13 cellular contexts compared by ENCODE assay signal in the genomic region with DNA sequence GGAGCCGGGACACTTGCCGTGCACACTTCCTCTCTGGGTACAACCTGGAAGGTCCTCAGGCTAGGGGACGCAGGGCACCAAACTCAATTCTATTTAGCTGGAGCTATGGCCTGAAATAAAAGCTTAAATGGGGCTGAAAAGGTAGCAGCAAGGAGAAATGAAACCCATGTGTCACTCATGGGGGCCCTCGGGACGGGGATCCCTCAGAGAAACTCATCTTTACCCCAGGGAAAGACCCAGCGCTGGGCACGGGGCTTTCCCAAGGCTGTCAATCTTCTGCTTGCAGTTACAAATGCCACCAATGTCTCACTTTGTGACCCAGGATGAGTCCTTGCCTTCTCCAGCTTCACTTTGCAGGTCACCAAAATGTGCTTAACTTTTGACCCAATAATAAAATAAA. TPM values are rescaled to one million over a fixed set of nuclear protein-coding genes. Genes with fewer than 3 reads are reported as not detected.
DNase-seq lines count a peak whose midpoint lies in the region; ATAC-seq and TF ChIP-seq lines count a peak whose summit lies in the region.
"Had no signal": no experiment of that assay in that cellular context is flagged by ENCODE, and none has a peak within 500 bp of the region (broad histone marks: within the 10 kb centered on the region; RNA-seq: fewer than 3 reads in every experiment).

No MANE protein-coding gene starts in this region.

- H3K36me3 Mint-ChIP-seq in progenitor cell of endocrine pancreas (ENCODE audit: insufficient read depth), result no peaks in the 10 kb centered on the region

- H3K9ac ChIP-seq in OCI-LY3 (ENCODE audit: low read length), result peak overlapping the region; percentile 68

- ATAC-seq in GM21367 (IDR thresholded peaks at IDR 0.05; ENCODE audit: unreplicated experiment), result peak; percentile 63

- H3K4me3 ChIP-seq in OCI-LY3 (ENCODE audit: low read length), result peak overlapping the region; percentile 72
- no peak overlapping the region for H3K4me3 ChIP-seq in effector memory CD4-positive, alpha-beta T cell (ENCODE audit: insufficient read depth, low read depth, low read length, poor library complexity, severe bottlenecking)
- H3K4me3 ChIP-seq: HAP-1, uterus had no signal

- H2AFZ ChIP-seq in OCI-LY3 (ENCODE audit: low read depth, low read length), result no peak overlapping the region

- peak overlapping the region; percentile 96 for H3K4me2 ChIP-seq in OCI-LY3 (ENCODE audit: low read length)

- H3K27ac ChIP-seq in OCI-LY3 (ENCODE audit: low read length), result peak overlapping the region; percentile 88
- no peak overlapping the region for H3K27ac ChIP-seq in effector memory CD4-positive, alpha-beta T cell (ENCODE audit: insufficient read depth, low read length, poor library complexity, severe bottlenecking)
- H3K27ac ChIP-seq: uterus had no signal

- H3K27ac Mint-ChIP-seq in progenitor cell of endocrine pancreas, result no peak overlapping the region

- H3K79me2 ChIP-seq in OCI-LY3 (ENCODE audit: low read length), result no peaks in the 10 kb centered on the region

- H3K9me3 Mint-ChIP-seq in progenitor cell of endocrine pancreas (ENCODE audit: low read depth), result no peaks in the 10 kb centered on the region

- H3K27me3 ChIP-seq in OCI-LY3 (ENCODE audit: low read depth, low read length), result no peaks in the 10 kb centered on the region
- H3K27me3 ChIP-seq in effector memory CD4-positive, alpha-beta T cell (replicated peaks; ENCODE audit: control insufficient read depth, insufficient read depth, low read length, poor library complexity, severe bottlenecking), result no peaks in the 10 kb centered on the region
- H3K27me3 ChIP-seq: uterus had no signal

- H3K4me1 Mint-ChIP-seq in progenitor cell of endocrine pancreas (ENCODE audit: low read depth), result peaks cover 2% of the 10 kb centered on the region

- TF ChIP-seq CTCF in OCI-LY3 (IDR thresholded peaks at IDR 0.05; ENCODE audit: low read depth, low read length) (no peak), progenitor cell of endocrine pancreas (IDR thresholded peaks at IDR 0.05; ENCODE audit: unreplicated experiment) (no peak)

- peaks cover 5% of the 10 kb centered on the region for H3K27me3 Mint-ChIP-seq in progenitor cell of endocrine pancreas

- no peak overlapping the region for H3K4me3 Mint-ChIP-seq in progenitor cell of endocrine pancreas (ENCODE audit: low read depth)

- no peaks in the 10 kb centered on the region for H4K20me1 ChIP-seq in OCI-LY3 (ENCODE audit: insufficient read depth, low read length)

- H3K36me3 ChIP-seq in OCI-LY3 (replicated peaks; ENCODE audit: low read depth, low read length), result no peaks in the 10 kb centered on the region
- H3K36me3 ChIP-seq in effector memory CD4-positive, alpha-beta T cell (ENCODE audit: control insufficient read depth, insufficient read depth, low read length), result no peaks in the 10 kb centered on the region
- H3K36me3 ChIP-seq: HAP-1, uterus had no signal

- H3K9me3 ChIP-seq in OCI-LY3 (ENCODE audit: insufficient read depth, low read length), result no peaks in the 10 kb centered on the region
- no peaks in the 10 kb centered on the region for H3K9me3 ChIP-seq in effector memory CD4-positive, alpha-beta T cell (ENCODE audit: control insufficient read depth, low read length)
- H3K9me3 ChIP-seq: HAP-1, uterus had no signal

- peaks cover 55% of the 10 kb centered on the region for H3K4me1 ChIP-seq in OCI-LY3 (ENCODE audit: low read length)
- H3K4me1 ChIP-seq in effector memory CD4-positive, alpha-beta T cell (ENCODE audit: control insufficient read depth, insufficient read depth, low read length, poor library complexity, severe bottlenecking), result no peaks in the 10 kb centered on the region
- H3K4me1 ChIP-seq: HAP-1, uterus had no signal

- peak; percentile 42 for DNase-seq in activated T-cell treated with anti-CD3 and anti-CD28 coated beads for 48 hours (ENCODE audit: low read depth)
- no peak for DNase-seq in activated T-cell treated with anti-CD3 and anti-CD28 coated beads for 4 hours
- peak; percentile 46 to 47 for DNase-seq in stimulated activated CD8-positive, alpha-beta memory T cell treated with anti-CD3 and anti-CD28 coated beads, Interleukin-2, amount 100 ng/mL, for 48 hours (ENCODE audit: low read depth in 2 of 2)
- DNase-seq in progenitor cell of endocrine pancreas (ENCODE audit: low spot score, unreplicated experiment), result no peak
- no peak for DNase-seq in cerebellar nuclear complex (lab: John Stamatoyannopoulos, UW)
- no peak for DNase-seq in effector memory CD4-positive, alpha-beta T cell
- DNase-seq: activated effector memory CD4-positive, alpha-beta T cell treated with anti-CD3 and anti-CD28 coated beads, Interleukin-2, amount 50 U/mL, for 16 hours; DND-41; NCI-H446; uterus had no signal

RNA-seq across cellular contexts. Expression of gene SNAI1, which starts 16.5 kb away (rescaled TPM):
- total RNA-seq in progenitor cell of endocrine pancreas, result 1.3 and 1.7 TPM in 2 replicates

Comparison
In these comparisons a context has a peak if more than half of its experiments do, and no peak if none do; other contexts are left out.
1. DNase-seq: peak in activated T-cell treated with anti-CD3 and anti-CD28 coated beads for 48 hours (single experiment) and stimulated activated CD8-positive, alpha-beta memory T cell treated with anti-CD3 and anti-CD28 coated beads, Interleukin-2, amount 100 ng/mL, for 48 hours (2 of 2); none in activated T-cell treated with anti-CD3 and anti-CD28 coated beads for 4 hours (single experiment), progenitor cell of endocrine pancreas (single experiment), cerebellar nuclear complex (0 of 2) and effector memory CD4-positive, alpha-beta T cell (0 of 3).